9 cellular contexts compared by ENCODE assay signal in genomic region chr10:74153123-74153522, GRCh38. TPM values are rescaled to one million over a fixed set of nuclear protein-coding genes. Genes with fewer than 3 reads are reported as not detected.
DNase-seq lines count a peak whose midpoint lies in the region; ATAC-seq, FAIRE-seq and TF ChIP-seq lines count a peak whose summit lies in the region.
"Had no signal": no experiment of that assay in that cellular context is flagged by ENCODE, and none has a peak within 500 bp of the region (broad histone marks: within the 10 kb centered on the region; RNA-seq: fewer than 3 reads in every experiment).

No MANE protein-coding gene starts in this region.

- TF ChIP-seq CTCF in AG04450 (IDR thresholded peaks at IDR 0.05; ENCODE audit: low read depth, low read length): peak; percentile 73
- peak; percentile 35 to 64 for TF ChIP-seq CTCF in GM23338 (conservative IDR thresholded peaks at IDR 0.05; ENCODE audit: low read depth in 2 of 2)
- TF ChIP-seq CTCF in HepG2 (CRISPR knock-in tag; IDR thresholded peaks at IDR 0.05): no peak

- no peaks in the 10 kb centered on the region for H3K27me3 ChIP-seq in AG04450 (ENCODE audit: control insufficient read depth, insufficient read depth, low read length)
- H3K27me3 ChIP-seq in GM23338 (ENCODE audit: insufficient read depth): no peaks in the 10 kb centered on the region
- H3K27me3 ChIP-seq in HepG2 (ENCODE audit: control insufficient read depth in 1 of 2, insufficient read depth in 2 of 2, low read length in 2 of 2): peaks cover 0 to 4% of the 10 kb centered on the region in 2 experiments; a peak in 1 of 5 replicates

- no peaks in the 10 kb centered on the region; the same call in 2 of the 3 replicates for H3K36me3 Mint-ChIP-seq in GM23338 (ENCODE audit: low read depth)
- peaks cover 2% of the 10 kb centered on the region for H3K36me3 Mint-ChIP-seq in activated CD4-positive, alpha-beta memory T cell treated with anti-CD3 and anti-CD28 coated beads, Interleukin-2, amount 10 ng/mL, durations not matched to agents 7 days and 5 days (ENCODE audit: low read depth)

- H3K9me3 ChIP-seq in AG04450 (ENCODE audit: control insufficient read depth, insufficient read depth, low read length) (peaks cover 3% of the 10 kb centered on the region; the same call in 1 of the 2 replicates), HepG2 (ENCODE audit: low read length) (no peaks in the 10 kb centered on the region)

- FAIRE-seq in HepG2 (lab: Jason Lieb, UNC): no peak

- H3F3A ChIP-seq in GM23338 (replicated peaks; ENCODE audit: low read depth): no peaks in the 10 kb centered on the region

- in situ Hi-C loops in HepG2 (cut with HindIII; ENCODE audit: extremely low pct_ligation_motif_present, low pct_unique_long_range_greater_than_20kb): no loop called here

- WGBS in HepG2 (ENCODE audit: low lambda C conversion rate): 53% methylated on average over 4 of the region's 4 CpGs

- H3K4me2 ChIP-seq in GM23338 (peak overlapping the region; percentile 84), HepG2 (ENCODE audit: low read depth, low read length) (peak overlapping the region; percentile 95)

- H2AFZ ChIP-seq in GM23338: no peak overlapping the region
- H2AFZ ChIP-seq in HepG2 (ENCODE audit: low read length): no peak overlapping the region

- TF ChIP-seq POLR2A in HepG2 (IDR thresholded peaks at IDR 0.05; ENCODE audit: insufficient read depth in 1 of 2, low read depth in 2 of 2, low read length in 2 of 2): no peak

- no peaks in the 10 kb centered on the region for H3K9me2 ChIP-seq in GM23338 (ENCODE audit: insufficient read depth)

- no peak for TF ChIP-seq EP300 in HepG2 (IDR thresholded peaks at IDR 0.05; ENCODE audit: low read depth in 2 of 2, low read length in 2 of 2)
- no peak for TF ChIP-seq EP300 in HepG2 (CRISPR knock-in tag; IDR thresholded peaks at IDR 0.05; ENCODE audit: borderline replicate concordance)

- CTCF ChIA-PET in AG04450 (lab: Charles Lee) (interaction anchor here (0.7 to 2.5 kb wide), 6 partner anchors 9 to 866 kb away, joined by 3 to 10 read pairs (median 4); no protein-coding TSS in a partner anchor), HepG2 (lab: Yijun Ruan, JAX; ENCODE audit: low intra/inter-chr PET ratio, low total read pairs) (interaction anchor here (0.9 kb wide), 1 partner anchor 60 kb away, joined by 5 read pairs; no protein-coding TSS in a partner anchor)
- CTCF ChIA-PET in activated CD4-positive, alpha-beta memory T cell treated with anti-CD3 and anti-CD28 coated beads, Interleukin-2, amount 10 ng/mL, durations not matched to agents 7 days and 5 days (lab: Charles Lee): interaction anchor here (0.8 to 1.1 kb wide), 2 partner anchors 60 to 81 kb away, joined by 3 read pairs; no protein-coding TSS in a partner anchor

- ATAC-seq in GM23338: no peak
- no peak for ATAC-seq in HepG2
- ATAC-seq in GM21447 (IDR thresholded peaks at IDR 0.05; ENCODE audit: unreplicated experiment): no peak
- no peak for ATAC-seq in GM19455 (IDR thresholded peaks at IDR 0.05; ENCODE audit: unreplicated experiment)

- peaks cover 3% of the 10 kb centered on the region for H3K27me3 Mint-ChIP-seq in GM23338 (ENCODE audit: insufficient read depth, low read depth, poor library complexity)
- no peaks in the 10 kb centered on the region for H3K27me3 Mint-ChIP-seq in activated CD4-positive, alpha-beta memory T cell treated with anti-CD3 and anti-CD28 coated beads, Interleukin-2, amount 10 ng/mL, durations not matched to agents 7 days and 5 days

- DNase-seq in AG04450 (ENCODE audit: low read depth, low spot score) (no peak), GM23338 (ENCODE audit: low spot score) (peak; percentile 68), amniotic epithelial cell (ENCODE audit: low read depth) (peak; percentile 82), HepG2 (ENCODE audit: low spot score) (peak; percentile 58), DMS53 (lab: John Stamatoyannopoulos, UW) (no peak)
- DNase-seq in activated CD4-positive, alpha-beta memory T cell treated with anti-CD3 and anti-CD28 coated beads, Interleukin-2, amount 10 ng/mL, durations not matched to agents 7 days and 5 days: no peak
- DNase-seq: activated naive CD4-positive, alpha-beta T cell treated with Interleukin-2 at 50 U/mL for 16 hours had no signal

- H3K4me3 Mint-ChIP-seq in GM23338: no peak overlapping the region; the same call in 2 of the 3 replicates
- H3K4me3 Mint-ChIP-seq in activated CD4-positive, alpha-beta memory T cell treated with anti-CD3 and anti-CD28 coated beads, Interleukin-2, amount 10 ng/mL, durations not matched to agents 7 days and 5 days: no peak overlapping the region

- H3K4me1 ChIP-seq in GM23338 (ENCODE audit: insufficient read depth) (peaks cover 20% of the 10 kb centered on the region), HepG2 (ENCODE audit: insufficient read depth, low read length) (peaks cover 55% of the 10 kb centered on the region)

- peak overlapping the region; percentile 26; the same call in 1 of the 2 replicates for H3K9ac ChIP-seq in HepG2 (ENCODE audit: insufficient read depth, low read depth, low read length)

- BruUV-seq in HepG2 (replicated peaks; lab: Mats Ljungman, UMichigan): no TSS peak

- H3K36me3 ChIP-seq in GM23338 (ENCODE audit: insufficient read depth) (no peaks in the 10 kb centered on the region), HepG2 (replicated peaks in 1 of 2; ENCODE audit: control insufficient read depth in 1 of 2, insufficient read depth in 2 of 2, low read length in 2 of 2) (peaks cover 0 to under 1% of the 10 kb centered on the region in 2 experiments; a peak in 2 of 5 replicates)

- H4K20me1 ChIP-seq in GM23338 (replicated peaks; ENCODE audit: insufficient read depth) (no peaks in the 10 kb centered on the region; the same call in 1 of the 2 replicates), HepG2 (ENCODE audit: insufficient read depth, low read length) (no peaks in the 10 kb centered on the region)

- intact Hi-C loops in HepG2 (cut with micrococcal nuclease; ENCODE audit: unreplicated experiment): loop anchor here (10.0 kb wide), 1 partner anchor 62 kb away; no protein-coding TSS in a partner anchor

- TF ChIP-seq RAD21 in HepG2 (CRISPR knock-in tag; IDR thresholded peaks at IDR 0.05): no peak

- peaks cover 18% of the 10 kb centered on the region; the same call in 2 of the 3 replicates for H3K4me1 Mint-ChIP-seq in GM23338
- peaks cover 31% of the 10 kb centered on the region for H3K4me1 Mint-ChIP-seq in activated CD4-positive, alpha-beta memory T cell treated with anti-CD3 and anti-CD28 coated beads, Interleukin-2, amount 10 ng/mL, durations not matched to agents 7 days and 5 days

- H3K79me2 ChIP-seq in GM23338 (replicated peaks; ENCODE audit: insufficient read depth): peaks cover 89% of the 10 kb centered on the region
- peaks cover 74% of the 10 kb centered on the region for H3K79me2 ChIP-seq in HepG2 (ENCODE audit: insufficient read depth, low read length)

- POLR2A ChIA-PET in AG04450 (lab: Yijun Ruan, JAX): interaction anchor here (1.4 kb wide), 1 partner anchor 23 kb away, joined by 6 read pairs; no protein-coding TSS in a partner anchor
- POLR2A ChIA-PET in HepG2 (lab: Yijun Ruan, JAX): no interaction called here
- POLR2A ChIA-PET in activated CD4-positive, alpha-beta memory T cell treated with anti-CD3 and anti-CD28 coated beads, Interleukin-2, amount 10 ng/mL, durations not matched to agents 7 days and 5 days (lab: Charles Lee): no interaction called here

- H3K4me3 ChIP-seq in AG04450 (ENCODE audit: low read depth, low read length) (no peak overlapping the region), GM23338 (peak overlapping the region; percentile 76), HepG2 (replicated peaks in 1 of 3; ENCODE audit: insufficient read depth in 1 of 3, low read depth in 2 of 3, low read length in 3 of 3) (peak overlapping the region in 2 of 3 experiments; percentile 7 to 18; a peak in 2 of 6 replicates)

- no peaks in the 10 kb centered on the region for H3K9me3 Mint-ChIP-seq in GM23338
- no peaks in the 10 kb centered on the region for H3K9me3 Mint-ChIP-seq in activated CD4-positive, alpha-beta memory T cell treated with anti-CD3 and anti-CD28 coated beads, Interleukin-2, amount 10 ng/mL, durations not matched to agents 7 days and 5 days

- no peak overlapping the region for H3K27ac ChIP-seq in AG04450 (ENCODE audit: low read depth, low read length)
- no peak overlapping the region for H3K27ac ChIP-seq in GM23338 (ENCODE audit: low read depth)
- H3K27ac ChIP-seq in HepG2 (ENCODE audit: extremely low read length, insufficient read depth, low read length): no peak overlapping the region

- H3K27ac Mint-ChIP-seq in GM23338: 0 out of 2 replicates have a peak overlapping the region, but pooled peaks have one; percentile 22
- H3K27ac Mint-ChIP-seq in activated CD4-positive, alpha-beta memory T cell treated with anti-CD3 and anti-CD28 coated beads, Interleukin-2, amount 10 ng/mL, durations not matched to agents 7 days and 5 days: no peak overlapping the region

RNA-seq across cellular contexts. Expression of gene ADK, which starts 2.1 kb away (rescaled TPM):
- polyA plus RNA-seq in AG04450 (2011; rRNA removed): 31.3 and 41.9 TPM in 2 replicates
- 9.2 and 16.1 TPM in 2 replicates for polyA minus RNA-seq in AG04450 (2011; rRNA and poly(A)+ RNA removed)
- total RNA-seq in GM23338 (2014; rRNA removed; shearing (Covaris generic)): 39.9 and 50.3 TPM in 2 replicates
- 42.4 and 53.0 TPM in 2 replicates for polyA plus RNA-seq in GM23338 (2016; fragmentation: Nextera tagmentation; extraction: Ambion mirVana)
- 79.1 and 129 TPM in 2 replicates for total RNA-seq in HepG2 (2016; rRNA removed; fragmentation: Illumina TruSeq; extraction: Trizol)
- total RNA-seq in HepG2 (2016; cell fraction: cytosol; rRNA removed; fragmentation: Illumina TruSeq; extraction: Trizol; ENCODE audit: low read depth): 26.6 and 27.5 TPM in 2 replicates
- 75.9 and 131 TPM in 2 replicates for total RNA-seq in HepG2 (2016; cell fraction: insoluble cytoplasmic fraction; rRNA removed; fragmentation: Illumina TruSeq; extraction: Trizol)
- 36.9 and 37.6 TPM in 2 replicates for total RNA-seq in HepG2 (2016; cell fraction: membrane; rRNA removed; fragmentation: Illumina TruSeq; extraction: Trizol)
- 68.1 and 76.5 TPM in 2 replicates for total RNA-seq in HepG2 (2016; cell fraction: nucleus; rRNA removed; fragmentation: Illumina TruSeq; extraction: Trizol)
- 35.0 and 48.6 TPM in 2 replicates for polyA plus RNA-seq in HepG2 (2011; rRNA removed)
- 21.6 and 31.1 TPM in 2 replicates for polyA plus RNA-seq in HepG2 (2011; cell fraction: cytosol; rRNA removed)
- 9.1 and 9.6 TPM in 2 replicates for polyA plus RNA-seq in HepG2 (2011; cell fraction: nucleus; rRNA removed)
- 33.5 and 43.4 TPM in 2 replicates for polyA plus RNA-seq in HepG2 (2012)
- 32.5 and 34.3 TPM in 2 replicates for polyA plus RNA-seq in HepG2 (2016; cell fraction: cytosol; fragmentation: Illumina TruSeq; extraction: Trizol; ENCODE audit: low read depth)
- 174 and 182 TPM in 2 replicates for polyA plus RNA-seq in HepG2 (2016; cell fraction: insoluble cytoplasmic fraction; fragmentation: Illumina TruSeq; extraction: Trizol; ENCODE audit: low read depth)
- 35.0 and 37.9 TPM in 2 replicates for polyA plus RNA-seq in HepG2 (2016; cell fraction: membrane; fragmentation: Illumina TruSeq; extraction: Trizol; ENCODE audit: low read depth)
- polyA plus RNA-seq in HepG2 (2016; cell fraction: nucleus; fragmentation: Illumina TruSeq; extraction: Trizol; ENCODE audit: insufficient read depth, low read depth): 48.1 and 53.1 TPM in 2 replicates
- polyA minus RNA-seq in HepG2 (2011; rRNA and poly(A)+ RNA removed; ENCODE audit: low replicate concordance): 13.1 and 16.9 TPM in 2 replicates
- polyA minus RNA-seq in HepG2 (2011; cell fraction: cytosol; rRNA and poly(A)+ RNA removed): 17.2 and 21.8 TPM in 2 replicates
- 77.4 and 91.6 TPM in 2 replicates for polyA minus RNA-seq in HepG2 (2011; cell fraction: nucleus; rRNA and poly(A)+ RNA removed)
- total RNA-seq in activated CD4-positive, alpha-beta memory T cell treated with anti-CD3 and anti-CD28 coated beads, Interleukin-2, amount 10 ng/mL, durations not matched to agents 7 days and 5 days: 10 to 100 TPM; 29.3 to 31.8 TPM

RNA-seq across cellular contexts. Expression of gene AP3M1, which starts 2.5 kb away (rescaled TPM):
- 52.0 and 70.7 TPM in 2 replicates for polyA plus RNA-seq in AG04450 (2011; rRNA removed)
- polyA minus RNA-seq in AG04450 (2011; rRNA and poly(A)+ RNA removed): 30.3 and 48.3 TPM in 2 replicates
- 33.1 and 41.7 TPM in 2 replicates for total RNA-seq in GM23338 (2014; rRNA removed; shearing (Covaris generic))
- 10.9 and 13.8 TPM in 2 replicates for polyA plus RNA-seq in GM23338 (2016; fragmentation: Nextera tagmentation; extraction: Ambion mirVana)
- 31.6 and 51.1 TPM in 2 replicates for total RNA-seq in HepG2 (2016; rRNA removed; fragmentation: Illumina TruSeq; extraction: Trizol)
- 3.0 and 3.7 TPM in 2 replicates for total RNA-seq in HepG2 (2016; cell fraction: cytosol; rRNA removed; fragmentation: Illumina TruSeq; extraction: Trizol; ENCODE audit: low read depth)
- 33.1 and 46.7 TPM in 2 replicates for total RNA-seq in HepG2 (2016; cell fraction: insoluble cytoplasmic fraction; rRNA removed; fragmentation: Illumina TruSeq; extraction: Trizol)
- total RNA-seq in HepG2 (2016; cell fraction: membrane; rRNA removed; fragmentation: Illumina TruSeq; extraction: Trizol): 10.2 and 13.3 TPM in 2 replicates
- 23.1 and 30.8 TPM in 2 replicates for total RNA-seq in HepG2 (2016; cell fraction: nucleus; rRNA removed; fragmentation: Illumina TruSeq; extraction: Trizol)
- polyA plus RNA-seq in HepG2 (2011; rRNA removed): 23.7 and 29.0 TPM in 2 replicates
- 12.2 and 18.6 TPM in 2 replicates for polyA plus RNA-seq in HepG2 (2011; cell fraction: cytosol; rRNA removed)
- polyA plus RNA-seq in HepG2 (2011; cell fraction: nucleus; rRNA removed): 16.9 and 19.8 TPM in 2 replicates
- polyA plus RNA-seq in HepG2 (2012): 23.2 and 28.6 TPM in 2 replicates
- polyA plus RNA-seq in HepG2 (2016; cell fraction: cytosol; fragmentation: Illumina TruSeq; extraction: Trizol; ENCODE audit: low read depth): 1.9 and 2.0 TPM in 2 replicates
- polyA plus RNA-seq in HepG2 (2016; cell fraction: insoluble cytoplasmic fraction; fragmentation: Illumina TruSeq; extraction: Trizol; ENCODE audit: low read depth): 42.8 and 44.8 TPM in 2 replicates
- polyA plus RNA-seq in HepG2 (2016; cell fraction: membrane; fragmentation: Illumina TruSeq; extraction: Trizol; ENCODE audit: low read depth): 5.4 and 5.6 TPM in 2 replicates
- 31.0 and 32.0 TPM in 2 replicates for polyA plus RNA-seq in HepG2 (2016; cell fraction: nucleus; fragmentation: Illumina TruSeq; extraction: Trizol; ENCODE audit: insufficient read depth, low read depth)
- 19.8 and 58.2 TPM in 2 replicates for polyA minus RNA-seq in HepG2 (2011; rRNA and poly(A)+ RNA removed; ENCODE audit: low replicate concordance)
- 23.2 and 23.7 TPM in 2 replicates for polyA minus RNA-seq in HepG2 (2011; cell fraction: cytosol; rRNA and poly(A)+ RNA removed)
- 43.5 and 43.8 TPM in 2 replicates for polyA minus RNA-seq in HepG2 (2011; cell fraction: nucleus; rRNA and poly(A)+ RNA removed)
- total RNA-seq in activated CD4-positive, alpha-beta memory T cell treated with anti-CD3 and anti-CD28 coated beads, Interleukin-2, amount 10 ng/mL, durations not matched to agents 7 days and 5 days: 10 to 100 TPM; 41.8 to 42.2 TPM

Comparison
In these comparisons a context has a peak if more than half of its experiments do, and no peak if none do; other contexts are left out.
1. DNase-seq: peak in GM23338 (single experiment), amniotic epithelial cell (single experiment) and HepG2 (single experiment); none in AG04450 (single experiment), DMS53 (single experiment) and activated CD4-positive, alpha-beta memory T cell treated with anti-CD3 and anti-CD28 coated beads, Interleukin-2, amount 10 ng/mL, durations not matched to agents 7 days and 5 days (single experiment).